12 cellular contexts compared by ENCODE assay signal in the genomic region with DNA sequence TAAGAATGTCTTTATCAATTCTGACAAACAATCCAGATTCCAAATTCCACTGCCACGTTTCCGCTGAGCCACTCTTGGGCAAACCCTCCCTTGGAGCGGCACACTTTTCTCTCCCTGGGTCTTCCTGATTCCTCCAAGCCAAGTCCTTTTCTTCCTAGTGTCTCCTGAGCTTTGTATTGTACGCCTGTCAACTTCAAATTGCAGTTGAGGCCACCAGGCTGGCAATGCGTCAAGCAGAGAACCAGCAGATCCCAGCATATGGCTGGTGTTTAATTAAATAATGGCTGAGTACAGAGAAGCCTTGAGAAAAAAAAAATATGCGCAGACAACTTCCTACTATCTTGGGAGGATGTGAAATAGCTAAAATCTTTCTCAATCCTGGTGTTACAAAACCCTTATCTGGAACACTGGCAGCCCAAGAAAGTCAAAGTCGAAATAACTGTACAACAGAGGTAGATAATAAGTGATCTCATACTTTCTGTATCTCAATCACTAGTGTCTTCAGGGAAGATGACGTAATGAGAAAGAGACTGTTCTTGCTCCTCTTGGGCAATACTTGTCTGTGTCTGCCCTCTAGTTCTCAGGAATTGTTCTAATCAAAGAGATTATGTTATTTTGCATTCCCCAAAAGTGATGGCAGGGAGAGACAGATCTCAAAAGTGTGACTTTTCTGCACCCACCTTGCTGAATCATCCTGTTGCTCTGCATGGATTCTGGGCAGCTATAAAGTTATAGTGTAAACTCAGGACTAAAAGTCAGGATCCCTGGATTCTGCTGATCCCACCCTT. TPM values are rescaled to one million over a fixed set of nuclear protein-coding genes. Genes with fewer than 3 reads are reported as not detected.
A peak's percentile ranks its signal among the peaks of the same experiment; 100 is the strongest.
DNase-seq lines count a peak whose midpoint lies in the region; ATAC-seq and TF ChIP-seq lines count a peak whose summit lies in the region.
"Had no signal": no experiment of that assay in that cellular context is flagged by ENCODE, and none has a peak within 500 bp of the region (broad histone marks: within the 10 kb centered on the region; RNA-seq: fewer than 3 reads in every experiment).

No MANE protein-coding gene starts in this region.

- H3K9ac ChIP-seq in colonic mucosa (ENCODE audit: low read depth in 2 of 2, low read length in 2 of 2) = no peak overlapping the region

- H3K27ac ChIP-seq in colonic mucosa = peak overlapping the region; percentile 42

- H3K27me3 ChIP-seq in colonic mucosa = no peaks in the 10 kb centered on the region

- no peak overlapping the region for H3K27ac Mint-ChIP-seq in activated CD4-positive, alpha-beta memory T cell treated with anti-CD3 and anti-CD28 coated beads for 36 hours
- H3K27ac Mint-ChIP-seq in stimulated activated naive B cell treated with anti-CD40 and anti-IgM and Interleukin-4, amounts not matched to agents 10 μg/mL and 1 μg/mL and 100 μg/mL, for 72 hours = no peak overlapping the region
- H3K27ac Mint-ChIP-seq: activated naive CD8-positive, alpha-beta T cell treated with anti-CD3 and anti-CD28 coated beads, Interleukin-2, amount 10 ng/mL, durations not matched to agents 7 days and 5 days had no signal

- intact Hi-C loops in colonic mucosa (cut with DNase I) = no loop called here
- intact Hi-C loops in mucosa of descending colon (cut with DNase I, micrococcal nuclease) = no loop called here
- intact Hi-C loops in activated CD4-positive, alpha-beta memory T cell treated with anti-CD3 and anti-CD28 coated beads for 36 hours (cut with micrococcal nuclease) = no loop called here

- no peaks in the 10 kb centered on the region for H3K4me1 Mint-ChIP-seq in activated CD4-positive, alpha-beta memory T cell treated with anti-CD3 and anti-CD28 coated beads for 36 hours (ENCODE audit: low read depth)
- H3K4me1 Mint-ChIP-seq in stimulated activated naive B cell treated with anti-CD40 and anti-IgM and Interleukin-4, amounts not matched to agents 10 μg/mL and 1 μg/mL and 100 μg/mL, for 72 hours = no peaks in the 10 kb centered on the region
- H3K4me1 Mint-ChIP-seq: activated naive CD8-positive, alpha-beta T cell treated with anti-CD3 and anti-CD28 coated beads, Interleukin-2, amount 10 ng/mL, durations not matched to agents 7 days and 5 days had no signal

- H3K9me3 ChIP-seq in colonic mucosa (no peaks in the 10 kb centered on the region), mucosa of descending colon (no peaks in the 10 kb centered on the region)

- H3K4me1 ChIP-seq in colonic mucosa (no peaks in the 10 kb centered on the region), mucosa of descending colon (ENCODE audit: low read depth) (peaks cover 8% of the 10 kb centered on the region)

- POLR2A ChIA-PET in activated CD4-positive, alpha-beta memory T cell treated with anti-CD3 and anti-CD28 coated beads for 36 hours (lab: Charles Lee) = no interaction called here

- ATAC-seq in mucosa of descending colon (peak; percentile 80), HG03139 (IDR thresholded peaks at IDR 0.05; ENCODE audit: unreplicated experiment) (no peak)
- ATAC-seq in stimulated activated naive B cell treated with anti-CD40 and anti-IgM and Interleukin-4, amounts not matched to agents 10 μg/mL and 1 μg/mL and 100 μg/mL, for 72 hours (replicated peaks) = no peak

- no peaks in the 10 kb centered on the region for H3K9me3 Mint-ChIP-seq in activated CD4-positive, alpha-beta memory T cell treated with anti-CD3 and anti-CD28 coated beads for 36 hours
- H3K9me3 Mint-ChIP-seq in stimulated activated naive B cell treated with anti-CD40 and anti-IgM and Interleukin-4, amounts not matched to agents 10 μg/mL and 1 μg/mL and 100 μg/mL, for 72 hours = no peaks in the 10 kb centered on the region
- H3K9me3 Mint-ChIP-seq: activated naive CD8-positive, alpha-beta T cell treated with anti-CD3 and anti-CD28 coated beads, Interleukin-2, amount 10 ng/mL, durations not matched to agents 7 days and 5 days had no signal

- no peak overlapping the region for H3K4me3 Mint-ChIP-seq in activated CD4-positive, alpha-beta memory T cell treated with anti-CD3 and anti-CD28 coated beads for 36 hours
- no peak overlapping the region for H3K4me3 Mint-ChIP-seq in stimulated activated naive B cell treated with anti-CD40 and anti-IgM and Interleukin-4, amounts not matched to agents 10 μg/mL and 1 μg/mL and 100 μg/mL, for 72 hours
- H3K4me3 Mint-ChIP-seq: activated naive CD8-positive, alpha-beta T cell treated with anti-CD3 and anti-CD28 coated beads, Interleukin-2, amount 10 ng/mL, durations not matched to agents 7 days and 5 days had no signal

- H3K4me3 ChIP-seq in colonic mucosa (no peak overlapping the region), mucosa of descending colon (no peak overlapping the region)

- H3K36me3 Mint-ChIP-seq in activated CD4-positive, alpha-beta memory T cell treated with anti-CD3 and anti-CD28 coated beads for 36 hours = no peaks in the 10 kb centered on the region
- no peaks in the 10 kb centered on the region for H3K36me3 Mint-ChIP-seq in stimulated activated naive B cell treated with anti-CD40 and anti-IgM and Interleukin-4, amounts not matched to agents 10 μg/mL and 1 μg/mL and 100 μg/mL, for 72 hours
- H3K36me3 Mint-ChIP-seq: activated naive CD8-positive, alpha-beta T cell treated with anti-CD3 and anti-CD28 coated beads, Interleukin-2, amount 10 ng/mL, durations not matched to agents 7 days and 5 days had no signal

- CTCF ChIA-PET in activated CD4-positive, alpha-beta memory T cell treated with anti-CD3 and anti-CD28 coated beads for 36 hours (lab: Charles Lee) = interaction anchor here (0.6 to 1.1 kb wide), 2 partner anchors 18 to 129 kb away, joined by 3 read pairs; no protein-coding TSS in a partner anchor

- H3K36me3 ChIP-seq in colonic mucosa (no peaks in the 10 kb centered on the region), mucosa of descending colon (ENCODE audit: low read depth) (no peaks in the 10 kb centered on the region)

- DNase-seq in AML-193 (lab: John Stamatoyannopoulos, UW) (peak; percentile 83 to 86), NCI-H1694 (lab: John Stamatoyannopoulos, UW) (peak; percentile 21), colonic mucosa (peak; percentile 65), mucosa of descending colon (peak in 2 of 3 donors; percentile 28 to 57), dermis blood vessel endothelial cell (no peak)
- DNase-seq in activated CD4-positive, alpha-beta memory T cell treated with anti-CD3 and anti-CD28 coated beads for 36 hours = no peak
- DNase-seq in stimulated activated naive B cell treated with anti-CD40 and anti-IgM and Interleukin-4, amounts not matched to agents 10 μg/mL and 1 μg/mL and 100 μg/mL, for 72 hours = no peak
- DNase-seq: activated naive CD8-positive, alpha-beta T cell treated with anti-CD3 and anti-CD28 coated beads, Interleukin-2, amount 10 ng/mL, durations not matched to agents 7 days and 5 days; H7; NCI-H1092 treated with DMSO at 0.1 percent for 48 hours; T-helper 9 cell had no signal

- peaks cover 4% of the 10 kb centered on the region for H3K27me3 Mint-ChIP-seq in activated CD4-positive, alpha-beta memory T cell treated with anti-CD3 and anti-CD28 coated beads for 36 hours
- peaks cover 21 to 34% of the 10 kb centered on the region in 2 donors for H3K27me3 Mint-ChIP-seq in stimulated activated naive B cell treated with anti-CD40 and anti-IgM and Interleukin-4, amounts not matched to agents 10 μg/mL and 1 μg/mL and 100 μg/mL, for 72 hours

- TF ChIP-seq CTCF in colonic mucosa (IDR thresholded peaks at IDR 0.05) = no peak
- no peak for TF ChIP-seq CTCF in mucosa of descending colon (IDR thresholded peaks at IDR 0.05)

RNA-seq across cellular contexts. Expression of gene SMIM36, which starts 15.0 kb away (rescaled TPM):
- total RNA-seq in colonic mucosa (not detected), mucosa of descending colon (not detected), dermis blood vessel endothelial cell (not detected in 2 replicates)
- total RNA-seq in activated CD4-positive, alpha-beta memory T cell treated with anti-CD3 and anti-CD28 coated beads for 36 hours = not detected
- total RNA-seq: activated naive CD8-positive, alpha-beta T cell treated with anti-CD3 and anti-CD28 coated beads, Interleukin-2, amount 10 ng/mL, durations not matched to agents 7 days and 5 days; H7 had no signal

Comparison
In these comparisons a context has a peak if more than half of its experiments do, and no peak if none do; other contexts are left out.
1. DNase-seq: peak in AML-193 (2 of 2), NCI-H1694 (single experiment), colonic mucosa (single experiment) and mucosa of descending colon (2 of 3); none in dermis blood vessel endothelial cell (single experiment), activated CD4-positive, alpha-beta memory T cell treated with anti-CD3 and anti-CD28 coated beads for 36 hours (single experiment) and stimulated activated naive B cell treated with anti-CD40 and anti-IgM and Interleukin-4, amounts not matched to agents 10 μg/mL and 1 μg/mL and 100 μg/mL, for 72 hours (single experiment).